ENCODE assay signal across 21 cellular contexts in the genomic region with DNA sequence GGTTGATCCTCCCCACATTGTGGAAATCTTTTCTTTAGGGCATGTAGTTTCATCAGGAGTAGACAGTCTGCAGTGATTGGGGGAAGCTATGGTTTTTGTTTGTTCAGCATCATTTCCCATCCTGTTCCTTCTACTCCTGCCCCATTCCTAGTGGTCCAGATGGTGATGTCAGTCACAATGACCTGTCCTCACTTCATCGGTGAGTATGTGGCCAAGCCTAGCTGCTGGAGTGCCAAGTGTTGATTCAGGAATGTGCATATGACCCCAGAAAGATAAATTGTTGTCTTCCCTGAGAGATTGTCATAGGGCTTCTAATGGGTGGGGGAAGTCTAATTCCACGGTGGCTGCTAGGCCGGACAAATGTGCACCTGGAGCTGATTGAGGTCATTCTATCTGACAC.
DNase-seq lines count a peak whose midpoint lies in the region; ATAC-seq, FAIRE-seq and TF ChIP-seq lines count a peak whose summit lies in the region.
"Had no signal": no experiment of that assay in that cellular context is flagged by ENCODE, and none has a peak within 500 bp of the region (broad histone marks: within the 10 kb centered on the region; RNA-seq: fewer than 3 reads in every experiment).

No MANE protein-coding gene starts in this region.

- H3K27me3 ChIP-seq in HepG2 (ENCODE audit: control insufficient read depth in 1 of 2, insufficient read depth in 2 of 2, low read length in 2 of 2) (peaks cover 0 to 9% of the 10 kb centered on the region in 2 experiments; a peak in 1 of 5 replicates), right lobe of liver (no peaks in the 10 kb centered on the region), PC-3 (ENCODE audit: low read length) (no peaks in the 10 kb centered on the region)

- H3K9me2 ChIP-seq in PC-3 (replicated peaks; ENCODE audit: low read length), result no peaks in the 10 kb centered on the region
- H3K9me2 ChIP-seq: SK-N-SH had no signal

- in situ Hi-C loops in HepG2 (cut with HindIII; ENCODE audit: extremely low pct_ligation_motif_present, low pct_unique_long_range_greater_than_20kb), result no loop called here

- BruUV-seq in HepG2 (replicated peaks; lab: Mats Ljungman, UMichigan) (no TSS peak), PC-3 (replicated peaks; lab: Mats Ljungman, UMichigan) (no TSS peak)

- CTCF ChIA-PET in HepG2 (lab: Yijun Ruan, JAX; ENCODE audit: low intra/inter-chr PET ratio, low total read pairs) (no interaction called here), PC-3 (lab: Charles Lee) (no interaction called here)

- TF ChIP-seq POLR2A in HepG2 (IDR thresholded peaks at IDR 0.05; ENCODE audit: insufficient read depth in 1 of 2, low read depth in 2 of 2, low read length in 2 of 2), result no peak
- TF ChIP-seq POLR2A in right lobe of liver (IDR thresholded peaks at IDR 0.05), result no peak

- WGBS in HepG2 (ENCODE audit: low lambda C conversion rate), result 35% methylated on average over 3 of the region's 3 CpGs
- WGBS in right lobe of liver (ENCODE audit: insufficient coverage, low coverage, low lambda C conversion rate, missing lambda C conversion rate), result 95% methylated on average over 3 of the region's 3 CpGs

- ATAC-seq in HepG2, result no peak
- ATAC-seq in right lobe of liver, result no peak
- no peak for ATAC-seq in PC-3
- ATAC-seq: Right ventricle myocardium inferior had no signal

- no peak for TF ChIP-seq CTCF in HepG2 (CRISPR knock-in tag; IDR thresholded peaks at IDR 0.05)
- no peak for TF ChIP-seq CTCF in right lobe of liver (IDR thresholded peaks at IDR 0.05)
- no peak for TF ChIP-seq CTCF in PC-3 (conservative IDR thresholded peaks at IDR 0.05; ENCODE audit: low read depth, low read length)

- no peak overlapping the region for H3K4me3 ChIP-seq in HepG2 (replicated peaks in 1 of 3; ENCODE audit: insufficient read depth in 1 of 3, low read depth in 2 of 3, low read length in 3 of 3)
- H3K4me3 ChIP-seq in right lobe of liver, result no peak overlapping the region
- no peak overlapping the region for H3K4me3 ChIP-seq in PC-3 (ENCODE audit: low read length)
- H3K4me3 ChIP-seq: GM23248 had no signal

- H3K27ac ChIP-seq in HepG2 (ENCODE audit: extremely low read length, insufficient read depth, low read length), result no peak overlapping the region
- H3K27ac ChIP-seq in right lobe of liver, result no peak overlapping the region
- no peak overlapping the region for H3K27ac ChIP-seq in PC-3 (ENCODE audit: low read length)
- H3K27ac ChIP-seq: 22Rv1, C4-2B, GM23248 had no signal

- H3K4me1 ChIP-seq in HepG2 (ENCODE audit: insufficient read depth, low read length) (peaks cover 24% of the 10 kb centered on the region), right lobe of liver (no peaks in the 10 kb centered on the region), PC-3 (ENCODE audit: insufficient read depth, low read length) (no peaks in the 10 kb centered on the region)

- POLR2A ChIA-PET in HepG2 (lab: Yijun Ruan, JAX), result no interaction called here
- POLR2A ChIA-PET in PC-3 (lab: Charles Lee; ENCODE audit: unreplicated experiment), result no interaction called here

- TF ChIP-seq RAD21 in HepG2 (CRISPR knock-in tag; IDR thresholded peaks at IDR 0.05), result no peak

- TF ChIP-seq EP300 in HepG2 (IDR thresholded peaks at IDR 0.05; ENCODE audit: low read depth in 2 of 2, low read length in 2 of 2), result no peak
- no peak for TF ChIP-seq EP300 in HepG2 (CRISPR knock-in tag; IDR thresholded peaks at IDR 0.05; ENCODE audit: borderline replicate concordance)

- H3K9me3 ChIP-seq in HepG2 (ENCODE audit: low read length) (no peaks in the 10 kb centered on the region), right lobe of liver (no peaks in the 10 kb centered on the region), PC-3 (ENCODE audit: low read length) (no peaks in the 10 kb centered on the region)

- H2AFZ ChIP-seq in HepG2 (ENCODE audit: low read length) (no peak overlapping the region), PC-3 (ENCODE audit: low read length) (no peak overlapping the region)
- H2AFZ ChIP-seq: GM23248 had no signal

- H3K36me3 ChIP-seq in HepG2 (replicated peaks in 1 of 2; ENCODE audit: control insufficient read depth in 1 of 2, insufficient read depth in 2 of 2, low read length in 2 of 2) (no peaks in the 10 kb centered on the region), right lobe of liver (no peaks in the 10 kb centered on the region), PC-3 (ENCODE audit: low read depth, low read length) (no peaks in the 10 kb centered on the region)

- no peak for DNase-seq in HepG2 (ENCODE audit: low spot score)
- no peak for DNase-seq in right lobe of liver
- peak; percentile 10 for DNase-seq in PC-3
- DNase-seq in glomerular visceral epithelial cell (ENCODE audit: extremely low spot score), result peak; percentile 61
- no peak for DNase-seq in DMS53 (lab: John Stamatoyannopoulos, UW)
- DNase-seq in NCI-H146 treated with DMSO at 0.1 percent for 48 hours (lab: John Stamatoyannopoulos, UW; ENCODE audit: unreplicated experiment), result no peak
- DNase-seq in Kasumi-1 (lab: John Stamatoyannopoulos, UW), result no peak
- no peak for DNase-seq in stimulated activated naive CD4-positive, alpha-beta T cell (lab: John Stamatoyannopoulos, UW)
- DNase-seq: COR-L47; GDM1; GM23248; MV-4-11; NCI-H1436; NCI-H226; NCI-H526; NK-92 treated with Interleukin-12 subunit alpha and Interleukin-12 subunit beta, amount 100 ng/mL, for 24 hours; SK-N-SH; T-helper 1 cell had no signal

- no peak overlapping the region for H3K4me2 ChIP-seq in HepG2 (ENCODE audit: low read depth, low read length)
- H3K4me2 ChIP-seq in PC-3 (ENCODE audit: low read length), result no peak overlapping the region
- H3K4me2 ChIP-seq: SK-N-SH had no signal

- H3F3A ChIP-seq in PC-3 (ENCODE audit: low read length, unreplicated experiment), result no peaks in the 10 kb centered on the region

- intact Hi-C loops in HepG2 (cut with micrococcal nuclease; ENCODE audit: unreplicated experiment) (no loop called here), right lobe of liver (cut with DNase I) (no loop called here), PC-3 (cut with micrococcal nuclease) (no loop called here)

- no peaks in the 10 kb centered on the region for H3K79me2 ChIP-seq in HepG2 (ENCODE audit: insufficient read depth, low read length)
- no peaks in the 10 kb centered on the region for H3K79me2 ChIP-seq in PC-3 (ENCODE audit: low read length)

- H4K20me1 ChIP-seq in HepG2 (ENCODE audit: insufficient read depth, low read length) (no peaks in the 10 kb centered on the region), PC-3 (ENCODE audit: low read length) (no peaks in the 10 kb centered on the region)

- no peak for FAIRE-seq in HepG2 (lab: Jason Lieb, UNC)

- no peak overlapping the region for H3K9ac ChIP-seq in HepG2 (ENCODE audit: insufficient read depth, low read depth, low read length)
- no peak overlapping the region for H3K9ac ChIP-seq in PC-3 (ENCODE audit: low read length)
- H3K9ac ChIP-seq: GM23248, SK-N-SH had no signal

TF ChIP-seq in HepG2, 621 proteins besides CTCF, POLR2A, EP300 and RAD21:
- peak; percentile 69; the same call in 1 of the 2 replicates for TF ChIP-seq ZNF12 (CRISPR knock-in tag; IDR thresholded peaks at IDR 0.05)
- TF ChIP-seq, protein P1, sequence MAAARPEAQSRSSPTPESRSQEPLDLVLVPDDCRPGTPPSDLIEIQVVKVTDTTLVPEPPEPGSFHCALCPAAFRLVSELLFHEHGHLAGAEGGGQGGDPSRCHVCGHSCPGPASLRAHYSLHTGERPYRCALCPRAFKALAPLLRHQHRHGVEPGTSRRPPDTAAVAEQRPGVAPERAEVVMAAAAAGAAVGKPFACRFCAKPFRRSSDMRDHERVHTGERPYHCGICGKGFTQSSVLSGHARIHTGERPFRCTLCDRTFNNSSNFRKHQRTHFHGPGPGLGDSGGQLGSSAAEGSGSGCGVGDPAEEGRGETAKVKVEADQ (CRISPR knock-in tag; IDR thresholded peaks at IDR 0.05; ENCODE audit: borderline replicate concordance), result no peak

Comparison
In these comparisons a context has a peak if more than half of its experiments do, and no peak if none do; other contexts are left out.
1. DNase-seq: peak in PC-3 (single experiment) and glomerular visceral epithelial cell (single experiment); none in HepG2 (single experiment), right lobe of liver (0 of 3), DMS53 (single experiment), NCI-H146 treated with DMSO at 0.1 percent for 48 hours (single experiment), Kasumi-1 (0 of 2) and stimulated activated naive CD4-positive, alpha-beta T cell (0 of 6).